In genomic region chr1:199173356-199173755, GRCh38 we compare ENCODE assay signal across 8 cellular contexts.
DNase-seq lines count a peak whose midpoint lies in the region; ATAC-seq and TF ChIP-seq lines count a peak whose summit lies in the region.

No MANE protein-coding gene starts in this region.

- DNase-seq in NCI-H226 = peak; percentile 44
- DNase-seq in kidney glomerular epithelial cell (lab: John Stamatoyannopoulos, UW) = peak; percentile 26
- no peak for DNase-seq in osteocyte (ENCODE audit: extremely low spot score, unreplicated experiment)
- no peak for DNase-seq in psoas muscle
- DNase-seq in ACHN = no peak
- DNase-seq in OCI-M2 (lab: John Stamatoyannopoulos, UW; ENCODE audit: unreplicated experiment) = no peak

- in situ Hi-C loops in ACHN (cut with HindIII; ENCODE audit: low pct_ligation_motif_present, low pct_unique_long_range_greater_than_20kb, low sequenced_read_pairs) = no loop called here

- H3K9me3 Mint-ChIP-seq in osteocyte (ENCODE audit: unreplicated experiment) = no peaks in the 10 kb centered on the region

- intact Hi-C loops in psoas muscle (cut with DNase I) = no loop called here

- H3K36me3 Mint-ChIP-seq in osteocyte (ENCODE audit: unreplicated experiment) = no peaks in the 10 kb centered on the region

- H3K27me3 Mint-ChIP-seq in osteocyte (ENCODE audit: unreplicated experiment) = no peaks in the 10 kb centered on the region

- no peaks in the 10 kb centered on the region for H3K9me3 ChIP-seq in psoas muscle

- no peaks in the 10 kb centered on the region for H3K27me3 ChIP-seq in psoas muscle (ENCODE audit: insufficient read depth in 3 of 3, low read length in 2 of 3)

- H3K27ac Mint-ChIP-seq in osteocyte (ENCODE audit: unreplicated experiment) = no peak overlapping the region

- peak; percentile 94 for ATAC-seq in GM18520 (IDR thresholded peaks at IDR 0.05; ENCODE audit: unreplicated experiment)
- peak; percentile 94 for ATAC-seq in HG02588 (IDR thresholded peaks at IDR 0.05; ENCODE audit: unreplicated experiment)
- no peak for ATAC-seq in psoas muscle

- no peak overlapping the region for H3K27ac ChIP-seq in psoas muscle

- no peak overlapping the region for H3K4me3 Mint-ChIP-seq in osteocyte (ENCODE audit: unreplicated experiment)

- TF ChIP-seq CTCF in osteocyte (IDR thresholded peaks at IDR 0.05) (no peak), psoas muscle (IDR thresholded peaks at IDR 0.05) (no peak)

- H3K4me1 Mint-ChIP-seq in osteocyte (ENCODE audit: unreplicated experiment) = peaks cover 23% of the 10 kb centered on the region

- H3K4me3 ChIP-seq in psoas muscle = no peak overlapping the region

- H3K36me3 ChIP-seq in psoas muscle (ENCODE audit: insufficient read depth in 1 of 2, low read depth in 1 of 2) = no peaks in the 10 kb centered on the region

- H3K4me1 ChIP-seq in psoas muscle = no peaks in the 10 kb centered on the region

Comparison
In these comparisons a context has a peak if more than half of its experiments do, and no peak if none do; other contexts are left out.
1. ATAC-seq: peak in GM18520 (single experiment) and HG02588 (single experiment); none in psoas muscle (0 of 4).
2. DNase-seq: peak in NCI-H226 (single experiment) and kidney glomerular epithelial cell (single experiment); none in osteocyte (single experiment), psoas muscle (0 of 2), ACHN (single experiment) and OCI-M2 (single experiment).